In genomic region chr17:38874505-38875419, GRCh38 we compare ENCODE assay signal across 10 cellular contexts. TPM values are rescaled to one million over a fixed set of nuclear protein-coding genes. Genes with fewer than 3 reads are reported as not detected.
DNase-seq lines count a peak whose midpoint lies in the region; ATAC-seq, FAIRE-seq and TF ChIP-seq lines count a peak whose summit lies in the region.
"Had no signal": no experiment of that assay in that cellular context is flagged by ENCODE, and none has a peak within 500 bp of the region (broad histone marks: within the 10 kb centered on the region; RNA-seq: fewer than 3 reads in every experiment).

No MANE protein-coding gene starts in this region.

- H3K4me2 ChIP-seq in keratinocyte (ENCODE audit: control insufficient read depth, extremely low read depth, insufficient read depth, low read depth, low read length) = peak overlapping the region; percentile 65

- WGBS in adrenal gland, 4 donors = 40 to 54% (median 48%) methylated on average over 6 to 11 of the region's 11 CpGs

- H3K9ac ChIP-seq in keratinocyte (ENCODE audit: control insufficient read depth, extremely low read depth, insufficient read depth, low read length) = no peak overlapping the region

- peaks cover 86% of the 10 kb centered on the region for H3K79me2 ChIP-seq in keratinocyte (ENCODE audit: control insufficient read depth, insufficient read depth, low read length)

- H3K4me3 ChIP-seq in adrenal gland (no peak overlapping the region), keratinocyte (ENCODE audit: control insufficient read depth in 2 of 3, extremely low read depth in 1 of 3, insufficient read depth in 2 of 3, low read depth in 1 of 3, low read length in 3 of 3) (no peak overlapping the region), thoracic aorta (peak overlapping the region; percentile 100)
- H3K4me3 ChIP-seq: SJCRH30 had no signal

- no peak for ATAC-seq in thoracic aorta (ENCODE audit: insufficient number of reproducible peaks, low FRiP score, low read depth)

- dilution Hi-C loops in keratinocyte (cut with MboI; ENCODE audit: extremely low pct_ligation_motif_present, low sequenced_read_pairs) = no loop called here

- DNase-seq in activated CD8-positive, alpha-beta memory T cell treated with anti-CD3 and anti-CD28 coated beads for 24 hours = peak; percentile 59
- no peak for DNase-seq in activated CD8-positive, alpha-beta memory T cell treated with anti-CD3 and anti-CD28 coated beads, Interleukin-2, amount 50 U/mL, for 48 hours
- peak in 3 of 7 donors; percentile 41 to 54 (median 48) for DNase-seq in adrenal gland
- no peak for DNase-seq in keratinocyte (ENCODE audit: low read depth, low spot score)
- no peak for DNase-seq in thoracic aorta (ENCODE audit: low spot score)
- DNase-seq in GM19239 (ENCODE audit: insufficient read length, low spot score) = no peak
- DNase-seq in GM13977 (ENCODE audit: low spot score) = no peak
- no peak for DNase-seq in HK-2 (ENCODE audit: unreplicated experiment)
- DNase-seq: SJCRH30 had no signal

- peaks cover 43 to 69% of the 10 kb centered on the region in 2 donors for H3K4me1 ChIP-seq in adrenal gland (replicated peaks in 1 of 2)
- peaks cover 70% of the 10 kb centered on the region for H3K4me1 ChIP-seq in keratinocyte (ENCODE audit: control insufficient read depth, extremely low read depth, insufficient read depth, low read length)
- H3K4me1 ChIP-seq in thoracic aorta (ENCODE audit: control insufficient read depth in 1 of 2, low read depth in 2 of 2) = peaks cover 61 to 80% of the 10 kb centered on the region in 2 donors

- H3K9me3 ChIP-seq in adrenal gland (replicated peaks in 1 of 3) (no peaks in the 10 kb centered on the region), keratinocyte (ENCODE audit: control insufficient read depth, low read depth, low read length) (no peaks in the 10 kb centered on the region), thoracic aorta (no peaks in the 10 kb centered on the region)
- H3K9me3 ChIP-seq: SJCRH30 had no signal

- peaks cover 0 to 9% of the 10 kb centered on the region in 2 donors for H3K36me3 ChIP-seq in adrenal gland (replicated peaks in 1 of 2)
- peaks cover 25 to 32% of the 10 kb centered on the region in 2 experiments for H3K36me3 ChIP-seq in keratinocyte (ENCODE audit: control insufficient read depth in 2 of 2, extremely low read depth in 1 of 2, insufficient read depth in 2 of 2, low read length in 2 of 2)
- peaks cover 14% of the 10 kb centered on the region for H3K36me3 ChIP-seq in thoracic aorta
- H3K36me3 ChIP-seq: SJCRH30 had no signal

- TF ChIP-seq POLR2A in adrenal gland (IDR thresholded peaks at IDR 0.05) = no peak

- peak overlapping the region in 3 of 5 donors; percentile 20 to 58 (median 44) for H3K27ac ChIP-seq in adrenal gland
- H3K27ac ChIP-seq in keratinocyte (ENCODE audit: control insufficient read depth, insufficient read depth, low read length) = no peak overlapping the region
- peak overlapping the region; percentile 74 to 98 for H3K27ac ChIP-seq in thoracic aorta
- H3K27ac ChIP-seq: C4-2B, SJCRH30 had no signal

- H2AFZ ChIP-seq in keratinocyte (ENCODE audit: control insufficient read depth, low read length) = no peak overlapping the region

- peaks cover 5% of the 10 kb centered on the region for H3K9me1 ChIP-seq in keratinocyte (ENCODE audit: control insufficient read depth, extremely low read depth, insufficient read depth, low read length)

- intact Hi-C loops in adrenal gland (cut with DNase I) = loop anchor here in 1 of 2 donors (10.0 kb wide), 1 partner anchor 280 kb away; the partner anchor contains the start of gene PLXDC1

- no peak for FAIRE-seq in keratinocyte (lab: Jason Lieb, UNC)
- FAIRE-seq in GM19239 (lab: Jason Lieb, UNC) = no peak

- in situ Hi-C loops in GM13977 (cut with MboI; ENCODE audit: low pct_unique_long_range_greater_than_20kb, low sequenced_read_pairs, unreplicated experiment) = no loop called here

- H3K27me3 ChIP-seq in adrenal gland (no peaks in the 10 kb centered on the region), keratinocyte (ENCODE audit: control insufficient read depth, extremely low read depth, insufficient read depth, low read length) (no peaks in the 10 kb centered on the region), thoracic aorta (replicated peaks; ENCODE audit: insufficient read depth) (no peaks in the 10 kb centered on the region)
- H3K27me3 ChIP-seq: SJCRH30 had no signal

- H4K20me1 ChIP-seq in keratinocyte (ENCODE audit: control insufficient read depth, extremely low read depth, insufficient read depth, low read length) = peaks cover 28% of the 10 kb centered on the region

- TF ChIP-seq CTCF in adrenal gland (IDR thresholded peaks at IDR 0.05) (no peak), keratinocyte (optimal IDR thresholded peaks at IDR 0.05 in 1 of 3, IDR thresholded peaks at IDR 0.05 in 1 of 3, conservative IDR thresholded peaks at IDR 0.05 in 1 of 3; ENCODE audit: extremely low read depth in 1 of 3, insufficient read depth in 2 of 3, low read length in 3 of 3) (no peak), thoracic aorta (IDR thresholded peaks at IDR 0.05) (no peak), GM13977 (IDR thresholded peaks at IDR 0.05; ENCODE audit: extremely low read depth, insufficient read depth, missing control alignments) (no peak)

RNA-seq across cellular contexts. Expression of gene LASP1, which starts 4.9 kb away (rescaled TPM):
- total RNA-seq in adrenal gland (100 to 1,000 TPM in 5 of 8 donors, 10 to 100 TPM in 3; 73.4 to 123 (median 104) TPM), thoracic aorta (100 to 1,000 TPM in 1 of 2 donors, 10 to 100 TPM in 1; 87.2 to 219 TPM)
- polyA plus RNA-seq in adrenal gland (10 to 100 TPM; 36.3 to 65.1 (median 43.3) TPM), keratinocyte (72.5 to 117 TPM (median 88.1 TPM) in 3 replicates)
- polyA plus RNA-seq in keratinocyte (2011; ENCODE audit: low read depth) = 60.3 TPM
- 84.7 and 110 TPM in 2 replicates for polyA plus RNA-seq in keratinocyte (2011; cell fraction: cytosol; rRNA removed)
- 103 and 116 TPM in 2 replicates for polyA plus RNA-seq in keratinocyte (2011; cell fraction: nucleus; rRNA removed)
- polyA plus RNA-seq in keratinocyte (2012; ENCODE audit: low replicate concordance) = 51.4 and 174 TPM in 2 replicates
- polyA minus RNA-seq in keratinocyte = 134 to 233 TPM (median 138 TPM) in 3 replicates
- polyA minus RNA-seq in keratinocyte (2011; cell fraction: cytosol; rRNA and poly(A)+ RNA removed) = 335 TPM
- 76.9 and 90.5 TPM in 2 replicates for polyA minus RNA-seq in keratinocyte (2011; cell fraction: nucleus; rRNA and poly(A)+ RNA removed)

RNA-seq across cellular contexts. Expression of gene RPL23, which starts 21.2 kb away (rescaled TPM):
- total RNA-seq in adrenal gland (1,000 to 10,000 TPM in 6 of 8 donors, 100 to 1,000 TPM in 2; 927 to 1,685 (median 1,368) TPM), thoracic aorta (100 to 1,000 TPM; 870 to 981 TPM)
- polyA plus RNA-seq in adrenal gland (1,000 to 10,000 TPM; 2,027 to 3,246 (median 2,815) TPM), keratinocyte (2,125 to 2,966 TPM (median 2,468 TPM) in 3 replicates)
- polyA plus RNA-seq in keratinocyte (2011; ENCODE audit: low read depth) = 7,440 TPM
- 2,699 and 3,057 TPM in 2 replicates for polyA plus RNA-seq in keratinocyte (2011; cell fraction: cytosol; rRNA removed)
- 628 and 824 TPM in 2 replicates for polyA plus RNA-seq in keratinocyte (2011; cell fraction: nucleus; rRNA removed)
- polyA plus RNA-seq in keratinocyte (2012; ENCODE audit: low replicate concordance) = 2,108 and 3,125 TPM in 2 replicates
- polyA minus RNA-seq in keratinocyte = 114 to 670 TPM (median 442 TPM) in 3 replicates
- polyA minus RNA-seq in keratinocyte (2011; cell fraction: cytosol; rRNA and poly(A)+ RNA removed) = 311 TPM
- polyA minus RNA-seq in keratinocyte (2011; cell fraction: nucleus; rRNA and poly(A)+ RNA removed) = 76.0 and 133 TPM in 2 replicates

RNA-seq across cellular contexts. Expression of gene CWC25, which starts 49.6 kb away (rescaled TPM):
- total RNA-seq in adrenal gland = 10 to 100 TPM in 7 of 8 donors, 1 to 10 TPM in 1; 4.5 to 21.8 (median 14.3) TPM
- polyA plus RNA-seq in adrenal gland = 10 to 100 TPM; 20.7 to 47.8 (median 33.1) TPM
- 12.7 to 15.3 TPM (median 14.9 TPM) in 3 replicates for polyA plus RNA-seq in keratinocyte
- 53.7 TPM for polyA plus RNA-seq in keratinocyte (2011; ENCODE audit: low read depth)
- polyA plus RNA-seq in keratinocyte (2011; cell fraction: cytosol; rRNA removed) = 8.1 and 10.5 TPM in 2 replicates
- polyA plus RNA-seq in keratinocyte (2011; cell fraction: nucleus; rRNA removed) = 40.1 and 44.1 TPM in 2 replicates
- 11.6 and 36.1 TPM in 2 replicates for polyA plus RNA-seq in keratinocyte (2012; ENCODE audit: low replicate concordance)
- 5.4 to 8.3 TPM (median 7.5 TPM) in 3 replicates for polyA minus RNA-seq in keratinocyte
- 5.9 TPM for polyA minus RNA-seq in keratinocyte (2011; cell fraction: cytosol; rRNA and poly(A)+ RNA removed)
- polyA minus RNA-seq in keratinocyte (2011; cell fraction: nucleus; rRNA and poly(A)+ RNA removed) = 6.0 and 11.3 TPM in 2 replicates
- total RNA-seq in thoracic aorta = 10 to 100 TPM; 28.0 to 29.1 TPM
